In genomic region chr15:85351965-85352364, GRCh38 we compare ENCODE assay signal across 23 cellular contexts. TPM values are rescaled to one million over a fixed set of nuclear protein-coding genes. Genes with fewer than 3 reads are reported as not detected.
DNase-seq lines count a peak whose midpoint lies in the region; ATAC-seq, FAIRE-seq and TF ChIP-seq lines count a peak whose summit lies in the region.
"Had no signal": no experiment of that assay in that cellular context is flagged by ENCODE, and none has a peak within 500 bp of the region (broad histone marks: within the 10 kb centered on the region; RNA-seq: fewer than 3 reads in every experiment).

No MANE protein-coding gene starts in this region.

- no peaks in the 10 kb centered on the region for H3K27me3 ChIP-seq in RWPE2 (ENCODE audit: insufficient read depth, poor library complexity, severe bottlenecking)
- no peaks in the 10 kb centered on the region for H3K27me3 ChIP-seq in keratinocyte (ENCODE audit: control insufficient read depth, extremely low read depth, insufficient read depth, low read length)
- peaks cover 0 to 6% (median 0%) of the 10 kb centered on the region in 45 donors for H3K27me3 ChIP-seq in dorsolateral prefrontal cortex
- H3K27me3 ChIP-seq: BE2C, MG63 had no signal

- no peak for TF ChIP-seq CTCF in HEK293 (tag by site-specific recombination; IDR thresholded peaks at IDR 0.05)
- TF ChIP-seq CTCF in RWPE2 (IDR thresholded peaks at IDR 0.05; ENCODE audit: poor library complexity, severe bottlenecking): no peak
- no peak for TF ChIP-seq CTCF in keratinocyte (optimal IDR thresholded peaks at IDR 0.05 in 1 of 3, IDR thresholded peaks at IDR 0.05 in 1 of 3, conservative IDR thresholded peaks at IDR 0.05 in 1 of 3; ENCODE audit: extremely low read depth in 1 of 3, insufficient read depth in 2 of 3, low read length in 3 of 3)
- TF ChIP-seq CTCF in dorsolateral prefrontal cortex (IDR thresholded peaks at IDR 0.05 in 54 of 56, conservative IDR thresholded peaks at IDR 0.05 in 2 of 56; ENCODE audit: low read depth in 1 of 56, partially characterized antibody in 56 of 56): no peak

- dilution Hi-C loops in keratinocyte (cut with MboI; ENCODE audit: extremely low pct_ligation_motif_present, low sequenced_read_pairs): no loop called here

- H3K79me2 ChIP-seq in keratinocyte (ENCODE audit: control insufficient read depth, insufficient read depth, low read length): no peaks in the 10 kb centered on the region

- H3K4me1 ChIP-seq in HEK293 (ENCODE audit: control insufficient read depth, insufficient read depth, low read length): peaks cover 4% of the 10 kb centered on the region
- H3K4me1 ChIP-seq in RWPE2 (ENCODE audit: insufficient read depth, poor library complexity, severe bottlenecking): peaks cover 6% of the 10 kb centered on the region
- H3K4me1 ChIP-seq in keratinocyte (ENCODE audit: control insufficient read depth, extremely low read depth, insufficient read depth, low read length): peaks cover 16% of the 10 kb centered on the region
- H3K4me1 ChIP-seq: BE2C had no signal

- peak; percentile 85 for ATAC-seq in RWPE2 (ENCODE audit: low read depth)
- ATAC-seq: HepG2, K562 had no signal

- H3K36me3 ChIP-seq in HEK293 (ENCODE audit: control insufficient read depth in 2 of 2, insufficient read depth in 1 of 2, low read length in 2 of 2): no peaks in the 10 kb centered on the region
- no peaks in the 10 kb centered on the region for H3K36me3 ChIP-seq in RWPE2 (ENCODE audit: low read depth)
- H3K36me3 ChIP-seq in keratinocyte (ENCODE audit: control insufficient read depth in 2 of 2, extremely low read depth in 1 of 2, insufficient read depth in 2 of 2, low read length in 2 of 2): no peaks in the 10 kb centered on the region
- H3K36me3 ChIP-seq: BE2C, MG63 had no signal

- CTCF ChIA-PET in HEK293 (lab: Yijun Ruan, JAX): no interaction called here

- no peak for FAIRE-seq in keratinocyte (lab: Jason Lieb, UNC)
- FAIRE-seq: GM12892, GM19239, H1, HepG2, K562 had no signal

- intact Hi-C loops in dorsolateral prefrontal cortex (cut with DNase I): no loop called here

- no peak overlapping the region for H2AFZ ChIP-seq in keratinocyte (ENCODE audit: control insufficient read depth, low read length)

- no peak overlapping the region for H3K27ac ChIP-seq in HEK293 (ENCODE audit: extremely low read depth, low read depth, low read length)
- peak overlapping the region; percentile 20 for H3K27ac ChIP-seq in RWPE2 (ENCODE audit: poor library complexity, severe bottlenecking)
- H3K27ac ChIP-seq in keratinocyte (ENCODE audit: control insufficient read depth, insufficient read depth, low read length): no peak overlapping the region
- no peak overlapping the region for H3K27ac ChIP-seq in dorsolateral prefrontal cortex

- no peak overlapping the region for H3K9ac ChIP-seq in keratinocyte (ENCODE audit: control insufficient read depth, extremely low read depth, insufficient read depth, low read length)

- no peaks in the 10 kb centered on the region for H3K9me1 ChIP-seq in keratinocyte (ENCODE audit: control insufficient read depth, extremely low read depth, insufficient read depth, low read length)

- DNase-seq in NCI-H226: peak; percentile 66
- DNase-seq in RWPE2 (ENCODE audit: low spot score): no peak
- DNase-seq in keratinocyte (ENCODE audit: low read depth, low spot score): no peak
- DNase-seq in dorsolateral prefrontal cortex: no peak
- no peak for DNase-seq in amniotic stem cell (lab: John Stamatoyannopoulos, UW)
- DNase-seq in OCI-M1 (lab: John Stamatoyannopoulos, UW): no peak
- no peak for DNase-seq in NCI-H1105 treated with DMSO at 0.1 percent for 48 hours (lab: John Stamatoyannopoulos, UW)
- DNase-seq: BE2C, Calu3, DND-41, HCEC 1CT, Kasumi-1, MG63, NCI-H1694, NCI-H2029 treated with DMSO at 0.1 percent for 48 hours, NCI-H526 treated with DMSO at 0.1 percent for 48 hours, SHP77 treated with DMSO at 0.1 percent for 48 hours had no signal

- no peak overlapping the region for H3K4me3 ChIP-seq in HEK293 (ENCODE audit: low read depth, low read length)
- no peak overlapping the region for H3K4me3 ChIP-seq in RWPE2 (ENCODE audit: severe bottlenecking)
- H3K4me3 ChIP-seq in keratinocyte (ENCODE audit: control insufficient read depth in 2 of 3, extremely low read depth in 1 of 3, insufficient read depth in 2 of 3, low read depth in 1 of 3, low read length in 3 of 3): no peak overlapping the region
- no peak overlapping the region for H3K4me3 ChIP-seq in dorsolateral prefrontal cortex
- H3K4me3 ChIP-seq: K562, MG63 had no signal

- POLR2A ChIA-PET in HEK293 (lab: Yijun Ruan, JAX): no interaction called here

- H3K4me2 ChIP-seq in keratinocyte (ENCODE audit: control insufficient read depth, extremely low read depth, insufficient read depth, low read depth, low read length): peak overlapping the region; percentile 22

- H4K20me1 ChIP-seq in keratinocyte (ENCODE audit: control insufficient read depth, extremely low read depth, insufficient read depth, low read length): no peaks in the 10 kb centered on the region

- H3K9me3 ChIP-seq in HEK293 (ENCODE audit: control insufficient read depth, insufficient read depth, low read depth, low read length) (no peaks in the 10 kb centered on the region), RWPE2 (ENCODE audit: severe bottlenecking) (no peaks in the 10 kb centered on the region), keratinocyte (ENCODE audit: control insufficient read depth, low read depth, low read length) (no peaks in the 10 kb centered on the region)
- H3K9me3 ChIP-seq: BE2C, MG63 had no signal

TF ChIP-seq in HEK293, 187 proteins besides CTCF, POLR2A, EP300 and RAD21:
- TF ChIP-seq SCRT2 (tag by site-specific recombination; IDR thresholded peaks at IDR 0.05): peak; percentile 65
- no peak for TF ChIP-seq ZBTB7A (tag by site-specific recombination; IDR thresholded peaks at IDR 0.05; ENCODE audit: low read depth)

RNA-seq across cellular contexts. Expression of gene AKAP13, which starts 28.4 kb away (rescaled TPM):
- polyA plus RNA-seq in keratinocyte: 8.4 to 17.0 TPM (median 16.7 TPM) in 3 replicates
- 156 TPM for polyA plus RNA-seq in keratinocyte (2011; ENCODE audit: low read depth)
- 8.4 and 9.5 TPM in 2 replicates for polyA plus RNA-seq in keratinocyte (2011; cell fraction: cytosol; rRNA removed)
- 59.3 and 73.1 TPM in 2 replicates for polyA plus RNA-seq in keratinocyte (2011; cell fraction: nucleus; rRNA removed)
- 17.9 and 38.7 TPM in 2 replicates for polyA plus RNA-seq in keratinocyte (2012; ENCODE audit: low replicate concordance)
- polyA minus RNA-seq in keratinocyte: 53.0 to 98.1 TPM (median 93.5 TPM) in 3 replicates
- 21.5 TPM for polyA minus RNA-seq in keratinocyte (2011; cell fraction: cytosol; rRNA and poly(A)+ RNA removed)
- polyA minus RNA-seq in keratinocyte (2011; cell fraction: nucleus; rRNA and poly(A)+ RNA removed): 110 and 218 TPM in 2 replicates
- 100 to 1,000 TPM in 2 of 120 experiments, 10 to 100 TPM in 118; 42.6 to 104 (median 65.3) TPM for total RNA-seq in dorsolateral prefrontal cortex
